In genomic region chr6:12051861-12052368, GRCh38 we compare ENCODE assay signal across 8 cellular contexts. TPM values are rescaled to one million over a fixed set of nuclear protein-coding genes. Genes with fewer than 3 reads are reported as not detected.
DNase-seq lines count a peak whose midpoint lies in the region; ATAC-seq and TF ChIP-seq lines count a peak whose summit lies in the region.

No MANE protein-coding gene starts in this region.

- TF ChIP-seq EP300 in transverse colon (IDR thresholded peaks at IDR 0.05; ENCODE audit: low read depth) = no peak

- no peaks in the 10 kb centered on the region for H3K36me3 ChIP-seq in effector memory CD4-positive, alpha-beta T cell (ENCODE audit: control insufficient read depth, insufficient read depth, low read length)
- H3K36me3 ChIP-seq in transverse colon (no peaks in the 10 kb centered on the region), esophagus squamous epithelium (no peaks in the 10 kb centered on the region)

- TF ChIP-seq POLR2A in transverse colon (IDR thresholded peaks at IDR 0.05) = no peak
- TF ChIP-seq POLR2A in esophagus squamous epithelium (IDR thresholded peaks at IDR 0.05) = no peak

- peak overlapping the region; percentile 12 for H3K4me3 ChIP-seq in effector memory CD4-positive, alpha-beta T cell (ENCODE audit: insufficient read depth, low read depth, low read length, poor library complexity, severe bottlenecking)
- H3K4me3 ChIP-seq in transverse colon (no peak overlapping the region), esophagus squamous epithelium (no peak overlapping the region)

- intact Hi-C loops in transverse colon (cut with DNase I; ENCODE audit: low total_unique reads) = no loop called here
- intact Hi-C loops in esophagus squamous epithelium (cut with DNase I) = no loop called here

- no peak for TF ChIP-seq CTCF in transverse colon (IDR thresholded peaks at IDR 0.05)
- no peak for TF ChIP-seq CTCF in esophagus squamous epithelium (IDR thresholded peaks at IDR 0.05)

- H3K27me3 ChIP-seq in effector memory CD4-positive, alpha-beta T cell (replicated peaks; ENCODE audit: control insufficient read depth, insufficient read depth, low read length, poor library complexity, severe bottlenecking) = no peaks in the 10 kb centered on the region
- H3K27me3 ChIP-seq in transverse colon (no peaks in the 10 kb centered on the region), esophagus squamous epithelium (no peaks in the 10 kb centered on the region)

- in situ Hi-C loops in transverse colon (cut with MboI; ENCODE audit: low pct_ligation_motif_present in 1 of 4, low pct_unique_long_range_greater_than_20kb in 1 of 4, low sequenced_read_pairs in 3 of 4) = no loop called here

- H3K27ac ChIP-seq in effector memory CD4-positive, alpha-beta T cell (ENCODE audit: insufficient read depth, low read length, poor library complexity, severe bottlenecking) = peak overlapping the region; percentile 65
- peak overlapping the region in 3 of 4 donors; percentile 2 to 27 (median 21) for H3K27ac ChIP-seq in transverse colon
- peak overlapping the region in 1 of 4 donors; percentile 35 for H3K27ac ChIP-seq in esophagus squamous epithelium

- DNase-seq in RPMI7951 (ENCODE audit: low read depth) (peak; percentile 24), transverse colon (peak; percentile 40), iPS-NIHi7 (ENCODE audit: extremely low spot score) (no peak), esophagus squamous epithelium (lab: John Stamatoyannopoulos, UW) (no peak), NCI-H748 (lab: John Stamatoyannopoulos, UW; ENCODE audit: unreplicated experiment) (no peak)
- DNase-seq in effector memory CD4-positive, alpha-beta T cell = peak; percentile 23 to 42 (median 39)

- no peaks in the 10 kb centered on the region for H3K9me3 ChIP-seq in effector memory CD4-positive, alpha-beta T cell (ENCODE audit: control insufficient read depth, low read length)
- H3K9me3 ChIP-seq in transverse colon (no peaks in the 10 kb centered on the region), esophagus squamous epithelium (no peaks in the 10 kb centered on the region)

- ATAC-seq in GM18517 (IDR thresholded peaks at IDR 0.05; ENCODE audit: unreplicated experiment) (peak; percentile 85), HG02852 (IDR thresholded peaks at IDR 0.05; ENCODE audit: unreplicated experiment) (peak; percentile 85)

- H3K4me1 ChIP-seq in effector memory CD4-positive, alpha-beta T cell (ENCODE audit: control insufficient read depth, insufficient read depth, low read length, poor library complexity, severe bottlenecking) = peaks cover 8% of the 10 kb centered on the region
- H3K4me1 ChIP-seq in transverse colon = peaks cover 0 to 16% (median 0%) of the 10 kb centered on the region in 4 donors
- peaks cover 0 to 11% (median 0%) of the 10 kb centered on the region in 3 donors for H3K4me1 ChIP-seq in esophagus squamous epithelium

- WGBS in transverse colon (ENCODE audit: low coverage in 1 of 2), 2 donors = 48 to 74% methylated on average over 4 of the region's 4 CpGs
- WGBS in esophagus squamous epithelium, 2 donors = 14 to 48% methylated on average over 4 of the region's 4 CpGs

RNA-seq across cellular contexts. Expression of gene HIVEP1, which starts 39.8 kb away (rescaled TPM):
- 7.8 and 17.9 TPM in 2 replicates for total RNA-seq in RPMI7951 (2014; rRNA removed; shearing (Covaris generic))
- total RNA-seq in transverse colon = 10 to 100 TPM; 18.9 to 90.9 (median 30.5) TPM
- total RNA-seq in esophagus squamous epithelium = 10 to 100 TPM; 11.0 to 22.3 (median 20.7) TPM

Comparison
In these comparisons a context has a peak if more than half of its experiments do, and no peak if none do; other contexts are left out.
1. DNase-seq: peak in RPMI7951 (single experiment), effector memory CD4-positive, alpha-beta T cell (3 of 3) and transverse colon (single experiment); none in iPS-NIHi7 (single experiment), esophagus squamous epithelium (single experiment) and NCI-H748 (single experiment).